ENCODE assay signal across 1 cellular context in genomic region chr6:27752038-27752885, GRCh38.
TF ChIP-seq lines count a peak whose summit lies in the region.

No MANE protein-coding gene starts in this region.

TF ChIP-seq in K562, 482 proteins besides CTCF, POLR2A, EP300 and RAD21 (continued from another document and continues in another):
- peak; percentile 76 for TF ChIP-seq GTF3C2 (IDR thresholded peaks at IDR 0.05; ENCODE audit: borderline replicate concordance, extremely low read depth, insufficient read length)
- no peak for TF ChIP-seq TBL1XR1 (IDR thresholded peaks at IDR 0.05; ENCODE audit: low read length in 2 of 2)
- TF ChIP-seq ZNF239 (CRISPR knock-in tag; IDR thresholded peaks at IDR 0.05) = no peak
- 0 out of 2 replicates have a peak, but pooled peaks have one; percentile 56 for TF ChIP-seq SOX6 (IDR thresholded peaks at IDR 0.05)
- no peak for TF ChIP-seq JUNB (CRISPR knock-in tag; conservative IDR thresholded peaks at IDR 0.05)
- TF ChIP-seq HDAC1 (IDR thresholded peaks at IDR 0.05) = peak in 1 of 2 experiments; percentile 67; a peak in 2 of 4 replicates
- no peak for TF ChIP-seq ZC3H11A (IDR thresholded peaks at IDR 0.05; ENCODE audit: low read depth, low read length)
- TF ChIP-seq TEAD1 (CRISPR knock-in tag; IDR thresholded peaks at IDR 0.05) = 0 out of 4 replicates have a peak, but pooled peaks of 1 of the 2 experiments have one; percentile 5
- TF ChIP-seq SPI1 (IDR thresholded peaks at IDR 0.05; ENCODE audit: borderline replicate concordance, low read depth, low read length) = no peak
- TF ChIP-seq ESRRB (CRISPR knock-in tag; IDR thresholded peaks at IDR 0.05; ENCODE audit: borderline replicate concordance) = no peak
- TF ChIP-seq HNRNPLL (IDR thresholded peaks at IDR 0.05; ENCODE audit: low read depth, low read length, poor library complexity, severe bottlenecking) = peak; percentile 21
- TF ChIP-seq NFRKB (IDR thresholded peaks at IDR 0.05; ENCODE audit: low read depth) = no peak
- TF ChIP-seq ADNP (tag; IDR thresholded peaks at IDR 0.05) = peak; percentile 97
- TF ChIP-seq MNT (conservative IDR thresholded peaks at IDR 0.05) = peak in 1 of 2 experiments; percentile 8
- TF ChIP-seq NBN (IDR thresholded peaks at IDR 0.05; ENCODE audit: low read depth) = no peak; the same call in 1 of the 2 replicates
- TF ChIP-seq RFX1 (IDR thresholded peaks at IDR 0.05) = no peak
- TF ChIP-seq DACH1 (IDR thresholded peaks at IDR 0.05; ENCODE audit: partially characterized antibody) = peak; percentile 15
- no peak for TF ChIP-seq KAT7 (CRISPR knock-in tag; IDR thresholded peaks at IDR 0.05; ENCODE audit: borderline replicate concordance)
- TF ChIP-seq TFAM (CRISPR knock-in tag; conservative IDR thresholded peaks at IDR 0.05) = no peak
- TF ChIP-seq ZFP91 (CRISPR knock-in tag; IDR thresholded peaks at IDR 0.05) = peak; percentile 93
- TF ChIP-seq TCF15 (CRISPR knock-in tag; IDR thresholded peaks at IDR 0.05) = no peak
- no peak for TF ChIP-seq TSHZ1 (CRISPR knock-in tag; IDR thresholded peaks at IDR 0.05)
- no peak for TF ChIP-seq CUX1 (CRISPR knock-in tag; IDR thresholded peaks at IDR 0.05)
- TF ChIP-seq ZBTB7A (IDR thresholded peaks at IDR 0.05; ENCODE audit: borderline replicate concordance, control insufficient read depth, low read depth, low read length) = no peak
- TF ChIP-seq MTA1 (IDR thresholded peaks at IDR 0.05; ENCODE audit: borderline replicate concordance) = peak; percentile 24; the same call in 1 of the 2 replicates
- no peak for TF ChIP-seq IRF1 (CRISPR knock-in tag; IDR thresholded peaks at IDR 0.05; ENCODE audit: borderline replicate concordance)
- TF ChIP-seq ZNF395 (CRISPR knock-in tag; IDR thresholded peaks at IDR 0.05) = peak; percentile 44; the same call in 1 of the 2 replicates
- TF ChIP-seq GTF2F1 (IDR thresholded peaks at IDR 0.05; ENCODE audit: low read depth, low read length) = no peak
- TF ChIP-seq RBM17 (IDR thresholded peaks at IDR 0.05; ENCODE audit: borderline replicate concordance, low read depth, low read length) = no peak
- no peak for TF ChIP-seq KAT8 (IDR thresholded peaks at IDR 0.05; ENCODE audit: low read depth)
- no peak for TF ChIP-seq PRMT5 (CRISPR knock-in tag; IDR thresholded peaks at IDR 0.05)
- TF ChIP-seq SIN3A (IDR thresholded peaks at IDR 0.05; ENCODE audit: borderline replicate concordance in 2 of 2, control insufficient read depth in 1 of 2, low read depth in 2 of 2, low read length in 2 of 2) = peak in 1 of 2 experiments; percentile 7; a peak in 1 of 4 replicates
- no peak for TF ChIP-seq HDGF (IDR thresholded peaks at IDR 0.05)
- TF ChIP-seq XRCC5 (IDR thresholded peaks at IDR 0.05; ENCODE audit: low read depth, low read length) = no peak; the same call in 1 of the 2 replicates
- no peak for TF ChIP-seq DPF2 (IDR thresholded peaks at IDR 0.05)
- TF ChIP-seq HINFP (tag; conservative IDR thresholded peaks at IDR 0.05; ENCODE audit: low read depth) = no peak
- TF ChIP-seq NR4A1 (CRISPR knock-in tag; IDR thresholded peaks at IDR 0.05) = no peak
- no peak for TF ChIP-seq NR4A1 (tag; IDR thresholded peaks at IDR 0.05)
- TF ChIP-seq KDM2B (CRISPR knock-in tag; IDR thresholded peaks at IDR 0.05) = no peak
- TF ChIP-seq BRD9 (IDR thresholded peaks at IDR 0.05; ENCODE audit: low read depth, partially characterized antibody) = peak; percentile 76
- no peak for TF ChIP-seq MTA2 (IDR thresholded peaks at IDR 0.05; ENCODE audit: low read depth)
- no peak for TF ChIP-seq SMARCA4 (IDR thresholded peaks at IDR 0.05)
- no peak for TF ChIP-seq CREB1 (IDR thresholded peaks at IDR 0.05)
- TF ChIP-seq CREB1 (CRISPR knock-in tag; IDR thresholded peaks at IDR 0.05) = no peak
- TF ChIP-seq ELF1 (tag; IDR thresholded peaks at IDR 0.05) = no peak
- no peak for TF ChIP-seq ZNF77 (CRISPR knock-in tag; IDR thresholded peaks at IDR 0.05)
- peak; percentile 56 for TF ChIP-seq SMC3 (conservative IDR thresholded peaks at IDR 0.05; ENCODE audit: insufficient read depth, low read depth, low read length)
- TF ChIP-seq ZNF384 (IDR thresholded peaks at IDR 0.05; ENCODE audit: low read depth, low read length) = no peak; the same call in none of the 2 replicates
- no peak for TF ChIP-seq CEBPG (CRISPR knock-in tag; IDR thresholded peaks at IDR 0.05)
- TF ChIP-seq CEBPG (tag; conservative IDR thresholded peaks at IDR 0.05 in 1 of 2, IDR thresholded peaks at IDR 0.05 in 1 of 2) = peak in 1 of 2 experiments; percentile 51; a peak in 1 of 4 replicates
